In genomic region chr4:186131935-186132334, GRCh38 we compare ENCODE assay signal across 22 cellular contexts. TPM values are rescaled to one million over a fixed set of nuclear protein-coding genes. Genes with fewer than 3 reads are reported as not detected.
"Had no signal": no experiment of that assay in that cellular context is flagged by ENCODE, and none has a peak within 500 bp of the region (broad histone marks: within the 10 kb centered on the region; RNA-seq: fewer than 3 reads in every experiment).

No MANE protein-coding gene starts in this region.

- ATAC-seq: HepG2, Panc1, PC-3 had no signal

- DNase-seq: IMR-90; Karpas-422; KG1; NCI-H1092 treated with DMSO at 0.1 percent for 48 hours; NCI-H1436; NCI-H2029; NCI-H2081 treated with DMSO at 0.1 percent for 48 hours; NCI-H2171; NCI-H226; NCI-H446; NCI-H510A; NCI-H524 treated with DMSO at 0.1 percent for 48 hours; NCI-H69; NCI-H774; NK-92 treated with Interleukin-12 subunit alpha and Interleukin-12 subunit beta, amount 100 ng/mL, for 24 hours; PC-3; SHP77 had no signal

- H3K27ac ChIP-seq: RWPE1 had no signal

RNA-seq across cellular contexts. Expression of gene FAM149A, which starts 27.4 kb away (rescaled TPM):
- total RNA-seq: HepG2, M059J, OCI-LY7 had no signal
- polyA plus RNA-seq: HepG2 had no signal
